ENCODE assay signal across 8 cellular contexts in genomic region chr20:47568019-47568418, GRCh38.
DNase-seq lines count a peak whose midpoint lies in the region; ATAC-seq, FAIRE-seq and TF ChIP-seq lines count a peak whose summit lies in the region.

No MANE protein-coding gene starts in this region.

- FAIRE-seq in endothelial cell of umbilical vein (lab: Jason Lieb, UNC) = peak; percentile 88

- no TSS peak for BruUV-seq in endothelial cell of umbilical vein (replicated peaks; lab: Mats Ljungman, UMichigan)

- no peaks in the 10 kb centered on the region for H3K27me3 ChIP-seq in endothelial cell of umbilical vein (ENCODE audit: control insufficient read depth in 2 of 2, insufficient read depth in 2 of 2, low read length in 2 of 2)
- H3K27me3 ChIP-seq in psoas muscle (ENCODE audit: insufficient read depth in 3 of 3, low read length in 2 of 3) = no peaks in the 10 kb centered on the region
- no peaks in the 10 kb centered on the region for H3K27me3 ChIP-seq in tibial nerve

- H3K4me3 ChIP-seq in endothelial cell of umbilical vein (replicated peaks in 1 of 3; ENCODE audit: insufficient read depth in 1 of 3, low read depth in 1 of 3, low read length in 3 of 3) (no peak overlapping the region), psoas muscle (no peak overlapping the region), tibial nerve (no peak overlapping the region)

- dilution Hi-C loops in endothelial cell of umbilical vein (cut with MboI; ENCODE audit: extremely low pct_ligation_motif_present, low sequenced_read_pairs) = no loop called here

- TF ChIP-seq POLR2A in endothelial cell of umbilical vein (IDR thresholded peaks at IDR 0.05; ENCODE audit: low read depth, low read length) = no peak
- TF ChIP-seq POLR2A in tibial nerve (IDR thresholded peaks at IDR 0.05) = no peak

- H3K79me2 ChIP-seq in endothelial cell of umbilical vein (ENCODE audit: control insufficient read depth, insufficient read depth, low read length) = peaks cover 50% of the 10 kb centered on the region

- no peak overlapping the region for H2AFZ ChIP-seq in endothelial cell of umbilical vein (ENCODE audit: low read depth, low read length)

- intact Hi-C loops in endothelial cell of umbilical vein (cut with micrococcal nuclease) = loop anchor here (1.0 kb wide), 2 partner anchors 8 to 39 kb away; no protein-coding TSS in a partner anchor
- intact Hi-C loops in psoas muscle (cut with DNase I) = loop anchor here in 1 of 2 donors (5.0 kb wide), 1 partner anchor 66 kb away; the partner anchor contains the start of gene NCOA3

- CTCF ChIA-PET in endothelial cell of umbilical vein (lab: Charles Lee) = interaction anchor here (1.0 to 5.1 kb wide), 6 partner anchors 9 to 184 kb away, joined by 3 to 20 read pairs (median 6); no protein-coding TSS in a partner anchor

- DNase-seq in ELR (ENCODE audit: low read depth) (peak; percentile 43), NCI-H69 (lab: John Stamatoyannopoulos, UW) (peak; percentile 62), endothelial cell of umbilical vein (ENCODE audit: low read depth, low spot score) (peak; percentile 93), psoas muscle (no peak), germinal center (ENCODE audit: low spot score) (no peak), tibial nerve (ENCODE audit: low spot score in 2 of 2) (no peak)
- DNase-seq in stimulated activated CD4-positive, alpha-beta T cell treated with anti-CD3 and anti-CD28 coated beads, Interleukin-4, amount 100 ng/mL, for 1 hour = no peak

- peak overlapping the region; percentile 42 for H3K27ac ChIP-seq in endothelial cell of umbilical vein (ENCODE audit: insufficient read depth, low read depth, low read length)
- H3K27ac ChIP-seq in psoas muscle = peak overlapping the region; percentile 8
- peak overlapping the region in 2 of 4 donors; percentile 7 to 28 for H3K27ac ChIP-seq in tibial nerve

- H3K9ac ChIP-seq in endothelial cell of umbilical vein (replicated peaks; ENCODE audit: extremely low read depth, insufficient read depth, low read length) = peak overlapping the region; percentile 11

- no peaks in the 10 kb centered on the region for H3K36me3 ChIP-seq in endothelial cell of umbilical vein (ENCODE audit: control insufficient read depth in 2 of 2, extremely low read depth in 1 of 2, insufficient read depth in 2 of 2, low read length in 2 of 2)
- H3K36me3 ChIP-seq in psoas muscle (ENCODE audit: insufficient read depth in 1 of 2, low read depth in 1 of 2) = peaks cover 0 to 2% of the 10 kb centered on the region in 2 donors
- peaks cover 0 to 37% (median 0%) of the 10 kb centered on the region in 3 donors for H3K36me3 ChIP-seq in tibial nerve

- peak overlapping the region; percentile 14 for H3K4me2 ChIP-seq in endothelial cell of umbilical vein (ENCODE audit: insufficient read depth, low read length)

- H3K4me1 ChIP-seq in endothelial cell of umbilical vein (ENCODE audit: control insufficient read depth, extremely low read depth, insufficient read depth, low read length) (peaks cover 16% of the 10 kb centered on the region), psoas muscle (peaks cover 42% of the 10 kb centered on the region), tibial nerve (peaks cover 0 to 39% (median 18%) of the 10 kb centered on the region in 4 donors)

- no peaks in the 10 kb centered on the region for H4K20me1 ChIP-seq in endothelial cell of umbilical vein (replicated peaks; ENCODE audit: control insufficient read depth, extremely low read depth, insufficient read depth, low read length)

- H3K9me1 ChIP-seq in endothelial cell of umbilical vein (replicated peaks; ENCODE audit: control insufficient read depth, extremely low read depth, insufficient read depth, low read length) = no peaks in the 10 kb centered on the region

- POLR2A ChIA-PET in endothelial cell of umbilical vein (lab: Charles Lee) = interaction anchor here (1.2 kb wide), 1 partner anchor 65 kb away, joined by 4 read pairs; no protein-coding TSS in a partner anchor

- no peak for ATAC-seq in psoas muscle
- ATAC-seq in HG02798 (IDR thresholded peaks at IDR 0.05; ENCODE audit: poor library complexity, unreplicated experiment) = no peak

- no peak for TF ChIP-seq EP300 in tibial nerve (IDR thresholded peaks at IDR 0.05)

- H3K9me3 ChIP-seq in endothelial cell of umbilical vein (replicated peaks; ENCODE audit: control insufficient read depth, insufficient read depth, low read length) (no peaks in the 10 kb centered on the region), psoas muscle (peaks cover 6% of the 10 kb centered on the region), tibial nerve (peaks cover 0 to 17% (median 4%) of the 10 kb centered on the region in 4 donors)

- 1 to 6% (median 3%) methylated on average over 2 of the region's 2 CpGs for WGBS in psoas muscle, 3 donors
- WGBS in tibial nerve, 2 donors = 17 to 23% methylated on average over 2 of the region's 2 CpGs

- TF ChIP-seq CTCF in endothelial cell of umbilical vein (IDR thresholded peaks at IDR 0.05; ENCODE audit: extremely low read depth in 1 of 2, insufficient read depth in 1 of 2, low read depth in 1 of 2, low read length in 2 of 2) (no peak), psoas muscle (IDR thresholded peaks at IDR 0.05) (no peak), tibial nerve (IDR thresholded peaks at IDR 0.05) (no peak)

TF ChIP-seq in endothelial cell of umbilical vein, 7 proteins besides CTCF, POLR2A, EP300 and RAD21:
- TF ChIP-seq GATA2 (IDR thresholded peaks at IDR 0.05; ENCODE audit: insufficient read depth, insufficient read length, low read depth, low read length) (peak; percentile 58), EZH2 (IDR thresholded peaks at IDR 0.05; ENCODE audit: borderline replicate concordance, low read depth, low read length, severe bottlenecking) (no peak), MAX (IDR thresholded peaks at IDR 0.05; ENCODE audit: insufficient read depth, insufficient read length) (no peak), FOS (IDR thresholded peaks at IDR 0.05; ENCODE audit: borderline replicate concordance, insufficient read depth, low read length) (peak; percentile 47), JUN (IDR thresholded peaks at IDR 0.05; ENCODE audit: borderline replicate concordance, insufficient read depth, insufficient read length, low read depth) (peak; percentile 40)

Comparison
In these comparisons a context has a peak if more than half of its experiments do, and no peak if none do; other contexts are left out.
1. DNase-seq: peak in ELR (single experiment), NCI-H69 (single experiment) and endothelial cell of umbilical vein (single experiment); none in psoas muscle (0 of 2), germinal center (single experiment), stimulated activated CD4-positive, alpha-beta T cell treated with anti-CD3 and anti-CD28 coated beads, Interleukin-4, amount 100 ng/mL, for 1 hour (single experiment) and tibial nerve (0 of 2).